ENCODE assay signal across 10 cellular contexts in the genomic region with DNA sequence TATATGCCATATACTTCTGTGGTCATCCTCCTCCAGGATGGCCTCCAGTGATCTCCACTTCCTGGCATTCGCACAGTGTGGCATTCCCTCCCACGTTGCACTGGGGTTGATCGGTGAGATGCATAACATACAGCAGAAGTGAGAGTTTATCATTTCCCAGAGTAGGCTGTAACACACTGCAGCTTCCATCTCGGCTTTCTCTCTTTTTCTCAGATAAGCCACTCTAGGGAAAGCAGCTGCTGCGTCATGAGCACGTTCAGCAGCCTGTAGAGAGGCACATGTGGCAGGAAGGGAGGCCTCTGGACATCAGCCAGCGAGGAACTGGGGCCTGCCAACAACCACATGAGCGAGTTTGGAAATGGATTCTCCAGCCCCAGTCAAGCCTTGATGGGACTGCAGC.
DNase-seq lines count a peak whose midpoint lies in the region; ATAC-seq and TF ChIP-seq lines count a peak whose summit lies in the region.
"Had no signal": no experiment of that assay in that cellular context is flagged by ENCODE, and none has a peak within 500 bp of the region (broad histone marks: within the 10 kb centered on the region; RNA-seq: fewer than 3 reads in every experiment).

No MANE protein-coding gene starts in this region.

- H3K27ac Mint-ChIP-seq in activated T-helper 1 cell treated with anti-CD3 and anti-CD28 coated beads, Interleukin-12 subunit alpha, Interleukin-12 subunit beta, Interleukin-2, Interleukin-4 antibody, amounts not matched to agents 30 ng/mL and 10 ng/mL and 1 ng/mL, durations not matched to agents 14 hours and 24 hours and 36 hours = no peak overlapping the region

- DNase-seq in AG04450 (ENCODE audit: low read depth, low spot score) (peak; percentile 16), NCI-H2029 (lab: John Stamatoyannopoulos, UW) (peak; percentile 37), body of pancreas (peak; percentile 81 to 84 (median 82)), lung (ENCODE audit: low spot score) (peak; percentile 38)
- no peak for DNase-seq in activated CD8-positive, alpha-beta memory T cell treated with anti-CD3 and anti-CD28 coated beads, Interleukin-2, amount 50 U/mL, for 4 hours
- DNase-seq in activated T-helper 1 cell treated with anti-CD3 and anti-CD28 coated beads, Interleukin-12 subunit alpha, Interleukin-12 subunit beta, Interleukin-2, Interleukin-4 antibody, amounts not matched to agents 30 ng/mL and 10 ng/mL and 1 ng/mL, durations not matched to agents 14 hours and 24 hours and 36 hours (ENCODE audit: low spot score) = no peak
- DNase-seq in activated CD8-positive, alpha-beta memory T cell treated with anti-CD3 and anti-CD28 coated beads for 24 hours = no peak
- DNase-seq: activated CD4-positive, CD25-positive, alpha-beta regulatory T cell; NCI-H1930 had no signal

- H3K4me3 ChIP-seq in AG04450 (ENCODE audit: low read depth, low read length) (no peak overlapping the region), body of pancreas (no peak overlapping the region), lung (no peak overlapping the region)

- peaks cover 5% of the 10 kb centered on the region for H3K4me1 Mint-ChIP-seq in activated T-helper 1 cell treated with anti-CD3 and anti-CD28 coated beads, Interleukin-12 subunit alpha, Interleukin-12 subunit beta, Interleukin-2, Interleukin-4 antibody, amounts not matched to agents 30 ng/mL and 10 ng/mL and 1 ng/mL, durations not matched to agents 14 hours and 24 hours and 36 hours (ENCODE audit: low read depth)

- no peak overlapping the region for H3K4me3 Mint-ChIP-seq in activated T-helper 1 cell treated with anti-CD3 and anti-CD28 coated beads, Interleukin-12 subunit alpha, Interleukin-12 subunit beta, Interleukin-2, Interleukin-4 antibody, amounts not matched to agents 30 ng/mL and 10 ng/mL and 1 ng/mL, durations not matched to agents 14 hours and 24 hours and 36 hours

- CTCF ChIA-PET in AG04450 (lab: Charles Lee) = interaction anchor here (0.6 kb wide), 1 partner anchor 16 kb away, joined by 3 read pairs; no protein-coding TSS in a partner anchor

- ATAC-seq in body of pancreas = peak; percentile 61
- peak; percentile 45 for ATAC-seq in lung (ENCODE audit: insufficient read depth, low FRiP score)
- no peak for ATAC-seq in GM21619 (IDR thresholded peaks at IDR 0.05; ENCODE audit: unreplicated experiment)

- H3K9me3 ChIP-seq in AG04450 (ENCODE audit: control insufficient read depth, insufficient read depth, low read length) = no peaks in the 10 kb centered on the region
- no peaks in the 10 kb centered on the region for H3K9me3 ChIP-seq in body of pancreas
- H3K9me3 ChIP-seq in lung (ENCODE audit: control insufficient read depth in 2 of 2, insufficient read depth in 1 of 2, low read length in 1 of 2) = no peaks in the 10 kb centered on the region

- no peaks in the 10 kb centered on the region for H3K9me3 Mint-ChIP-seq in activated T-helper 1 cell treated with anti-CD3 and anti-CD28 coated beads, Interleukin-12 subunit alpha, Interleukin-12 subunit beta, Interleukin-2, Interleukin-4 antibody, amounts not matched to agents 30 ng/mL and 10 ng/mL and 1 ng/mL, durations not matched to agents 14 hours and 24 hours and 36 hours

- TF ChIP-seq CTCF in AG04450 (IDR thresholded peaks at IDR 0.05; ENCODE audit: low read depth, low read length) (no peak), body of pancreas (IDR thresholded peaks at IDR 0.05) (no peak), lung (IDR thresholded peaks at IDR 0.05; ENCODE audit: control extremely low read depth, extremely low read depth) (no peak)

- peaks cover 71% of the 10 kb centered on the region for H3K4me1 ChIP-seq in body of pancreas
- peaks cover 2 to 9% of the 10 kb centered on the region in 2 donors for H3K4me1 ChIP-seq in lung (ENCODE audit: control insufficient read depth in 2 of 2, insufficient read depth in 2 of 2, low read length in 2 of 2)

- POLR2A ChIA-PET in AG04450 (lab: Yijun Ruan, JAX) = no interaction called here

- H3K27me3 Mint-ChIP-seq in activated T-helper 1 cell treated with anti-CD3 and anti-CD28 coated beads, Interleukin-12 subunit alpha, Interleukin-12 subunit beta, Interleukin-2, Interleukin-4 antibody, amounts not matched to agents 30 ng/mL and 10 ng/mL and 1 ng/mL, durations not matched to agents 14 hours and 24 hours and 36 hours (ENCODE audit: insufficient read depth) = no peaks in the 10 kb centered on the region

- TF ChIP-seq POLR2A in body of pancreas (IDR thresholded peaks at IDR 0.05) = no peak

- H3K27me3 ChIP-seq in AG04450 (ENCODE audit: control insufficient read depth, insufficient read depth, low read length) (no peaks in the 10 kb centered on the region), body of pancreas (no peaks in the 10 kb centered on the region), lung (ENCODE audit: control insufficient read depth, insufficient read depth) (no peaks in the 10 kb centered on the region)

- H3K36me3 ChIP-seq in body of pancreas (replicated peaks in 1 of 2; ENCODE audit: insufficient read depth in 1 of 2, low read depth in 2 of 2) (no peaks in the 10 kb centered on the region), lung (ENCODE audit: control insufficient read depth in 2 of 2, insufficient read depth in 2 of 2, low read length in 2 of 2) (no peaks in the 10 kb centered on the region)

- H3K27ac ChIP-seq in AG04450 (ENCODE audit: low read depth, low read length) (no peak overlapping the region), body of pancreas (peak overlapping the region in 3 of 4 donors; percentile 31 to 71 (median 54)), lung (ENCODE audit: low read depth in 1 of 2, low read length in 1 of 2) (peak overlapping the region; percentile 43 to 52)

- no peaks in the 10 kb centered on the region for H3K36me3 Mint-ChIP-seq in activated T-helper 1 cell treated with anti-CD3 and anti-CD28 coated beads, Interleukin-12 subunit alpha, Interleukin-12 subunit beta, Interleukin-2, Interleukin-4 antibody, amounts not matched to agents 30 ng/mL and 10 ng/mL and 1 ng/mL, durations not matched to agents 14 hours and 24 hours and 36 hours (ENCODE audit: low read depth)

- intact Hi-C loops in body of pancreas (cut with DNase I) = no loop called here
- intact Hi-C loops in activated T-helper 1 cell treated with anti-CD3 and anti-CD28 coated beads, Interleukin-12 subunit alpha, Interleukin-12 subunit beta, Interleukin-2, Interleukin-4 antibody, amounts not matched to agents 30 ng/mL and 10 ng/mL and 1 ng/mL, durations not matched to agents 14 hours and 24 hours and 36 hours (cut with micrococcal nuclease) = no loop called here

- 39 to 43% methylated on average over 8 of the region's 8 CpGs for WGBS in body of pancreas, 2 donors
- 26 to 33% methylated on average over 8 of the region's 8 CpGs for WGBS in lung, 2 donors

Comparison
In these comparisons a context has a peak if more than half of its experiments do, and no peak if none do; other contexts are left out.
1. DNase-seq: peak in AG04450 (single experiment), NCI-H2029 (single experiment), body of pancreas (4 of 4) and lung (single experiment); none in activated CD8-positive, alpha-beta memory T cell treated with anti-CD3 and anti-CD28 coated beads, Interleukin-2, amount 50 U/mL, for 4 hours (single experiment), activated T-helper 1 cell treated with anti-CD3 and anti-CD28 coated beads, Interleukin-12 subunit alpha, Interleukin-12 subunit beta, Interleukin-2, Interleukin-4 antibody, amounts not matched to agents 30 ng/mL and 10 ng/mL and 1 ng/mL, durations not matched to agents 14 hours and 24 hours and 36 hours (single experiment) and activated CD8-positive, alpha-beta memory T cell treated with anti-CD3 and anti-CD28 coated beads for 24 hours (single experiment).